In the genomic region with DNA sequence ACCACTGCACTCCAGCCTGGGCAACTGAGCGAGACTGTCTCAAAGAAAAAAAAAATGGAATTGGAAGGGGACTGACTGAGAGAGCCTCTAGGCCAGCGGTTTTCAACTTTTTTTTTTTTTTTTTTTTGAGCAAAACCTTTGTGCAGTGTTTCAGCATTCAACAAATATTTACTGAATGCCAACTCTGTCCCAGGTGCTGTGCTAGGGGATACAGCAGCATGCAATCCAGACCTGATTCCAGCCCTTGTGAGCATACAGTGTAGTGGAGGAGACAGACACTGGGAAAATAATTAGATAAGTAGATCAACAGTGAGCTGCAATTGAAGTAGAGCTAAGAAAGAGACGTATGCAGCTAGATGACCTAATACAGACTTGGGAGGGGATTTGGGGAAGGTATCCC, we compare ENCODE assay signal across 1 cellular context.
A peak's percentile ranks its signal among the peaks of the same experiment; 100 is the strongest.
TF ChIP-seq lines count a peak whose summit lies in the region.

No MANE protein-coding gene starts in this region.

TF ChIP-seq in HepG2, 621 proteins besides CTCF, POLR2A, EP300 and RAD21 (continued from another document):
- 0 out of 2 replicates have a peak, but pooled peaks have one; percentile 21 for TF ChIP-seq ZNF121 (CRISPR knock-in tag; IDR thresholded peaks at IDR 0.05)
- TF ChIP-seq, protein P1, sequence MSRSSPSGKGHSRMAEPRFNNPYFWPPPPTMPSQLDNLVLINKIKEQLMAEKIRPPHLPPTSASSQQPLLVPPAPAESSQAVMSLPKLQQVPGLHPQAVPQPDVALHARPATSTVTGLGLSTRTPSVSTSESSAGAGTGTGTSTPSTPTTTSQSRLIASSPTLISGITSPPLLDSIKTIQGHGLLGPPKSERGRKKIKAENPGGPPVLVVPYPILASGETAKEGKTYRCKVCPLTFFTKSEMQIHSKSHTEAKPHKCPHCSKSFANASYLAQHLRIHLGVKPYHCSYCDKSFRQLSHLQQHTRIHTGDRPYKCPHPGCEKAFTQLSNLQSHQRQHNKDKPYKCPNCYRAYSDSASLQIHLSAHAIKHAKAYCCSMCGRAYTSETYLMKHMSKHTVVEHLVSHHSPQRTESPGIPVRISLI (CRISPR knock-in tag; IDR thresholded peaks at IDR 0.05; ENCODE audit: borderline replicate concordance) = peak; percentile 51; the same call in 1 of the 2 replicates
- TF ChIP-seq, protein P2, sequence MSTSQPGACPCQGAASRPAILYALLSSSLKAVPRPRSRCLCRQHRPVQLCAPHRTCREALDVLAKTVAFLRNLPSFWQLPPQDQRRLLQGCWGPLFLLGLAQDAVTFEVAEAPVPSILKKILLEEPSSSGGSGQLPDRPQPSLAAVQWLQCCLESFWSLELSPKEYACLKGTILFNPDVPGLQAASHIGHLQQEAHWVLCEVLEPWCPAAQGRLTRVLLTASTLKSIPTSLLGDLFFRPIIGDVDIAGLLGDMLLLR (CRISPR knock-in tag; IDR thresholded peaks at IDR 0.05) = no peak
- TF ChIP-seq ZBTB8A (CRISPR knock-in tag; IDR thresholded peaks at IDR 0.05; ENCODE audit: borderline replicate concordance, low read depth) = no peak
